Comparison of ENCODE assay signal across 27 cellular contexts in the genomic region with DNA sequence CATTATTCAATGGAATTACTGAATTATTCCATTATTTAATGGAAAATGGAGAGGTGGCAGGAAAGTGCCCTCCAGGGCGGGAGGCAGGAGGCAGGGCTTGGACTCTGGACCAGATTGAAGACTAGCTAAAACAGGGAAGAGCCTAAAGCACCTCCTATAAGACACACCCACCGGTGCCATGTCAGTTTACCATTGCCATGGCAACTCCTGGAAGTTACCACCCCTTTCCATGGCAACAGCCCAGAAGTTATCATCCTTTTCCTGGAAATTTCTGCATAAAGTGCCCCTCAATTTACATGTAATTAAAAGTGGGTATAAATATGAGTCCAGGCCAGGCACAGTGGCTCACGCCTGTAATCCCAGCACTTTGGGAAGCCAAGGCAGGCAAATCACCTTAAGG.
"Had no signal": no experiment of that assay in that cellular context is flagged by ENCODE, and none has a peak within 500 bp of the region (broad histone marks: within the 10 kb centered on the region; RNA-seq: fewer than 3 reads in every experiment).

No MANE protein-coding gene starts in this region.

- H3K4me1 ChIP-seq: adrenal gland, ascending aorta, left ventricle myocardium inferior, prostate gland, uterus had no signal

- DNase-seq: activated B cell treated with CpG ODN at 0.5 μM for 24 hours; activated CD4-positive, alpha-beta T cell treated with anti-CD3 and anti-CD28 coated beads for 36 hours; activated CD4-positive, alpha-beta T cell treated with anti-CD3 and anti-CD28 coated beads, Interleukin-2, amount 50 U/mL, for 4 hours; activated naive CD4-positive, alpha-beta T cell treated with anti-CD3 and anti-CD28 coated beads for 36 hours; activated naive CD8-positive, alpha-beta T cell treated with anti-CD3 and anti-CD28 coated beads for 36 hours; brain microvascular endothelial cell; caudate nucleus; kidney glomerular epithelial cell; left ventricle myocardium inferior; retina; stimulated activated CD4-positive, alpha-beta T cell treated with anti-CD3 and anti-CD28 coated beads, Interleukin-15, amount 100 ng/mL, for 24 hours; stimulated activated CD4-positive, alpha-beta T cell treated with anti-CD3 and anti-CD28 coated beads, Interleukin-2, amount 100 ng/mL, for 24 hours; stimulated activated naive CD8-positive, alpha-beta T cell treated with anti-CD3 and anti-CD28 coated beads, Interleukin-15, Interleukin-2, amounts not matched to agents 100 U/mL and 50 U/mL, for 24 hours; T-helper 1 cell; trophoblast cell; uterus had no signal

- H3K4me3 ChIP-seq: adrenal gland, ascending aorta, left ventricle myocardium inferior, lung, prostate gland, thoracic aorta, uterus had no signal

- H3K9me3 ChIP-seq: adrenal gland, ascending aorta, left ventricle myocardium inferior, prostate gland, thoracic aorta, uterus had no signal

- H3K4me3 Mint-ChIP-seq: activated B cell treated with CpG ODN at 0.5 μM for 24 hours; activated CD4-positive, alpha-beta T cell treated with anti-CD3 and anti-CD28 coated beads for 36 hours; activated naive CD4-positive, alpha-beta T cell treated with anti-CD3 and anti-CD28 coated beads for 36 hours; activated naive CD8-positive, alpha-beta T cell treated with anti-CD3 and anti-CD28 coated beads for 36 hours; activated T-helper 1 cell treated with anti-CD3 and anti-CD28 coated beads, Interleukin-12 subunit alpha, Interleukin-12 subunit beta, Interleukin-2, Interleukin-4 antibody, amounts not matched to agents 30 ng/mL and 10 ng/mL and 1 ng/mL, durations not matched to agents 14 hours and 24 hours and 36 hours; nephron; T-helper 2 cell treated with Interferon-gamma antibody and Interleukin-4, amounts not matched to agents 5 μg/mL and 100 μg/mL, for 36 hours had no signal

- H3K36me3 Mint-ChIP-seq: activated naive CD8-positive, alpha-beta T cell treated with anti-CD3 and anti-CD28 coated beads for 36 hours had no signal

- FAIRE-seq: endometrium, frontal cortex had no signal

- H3K27ac ChIP-seq: adrenal gland, ascending aorta, brain microvascular endothelial cell, epithelial cell of prostate, left ventricle myocardium inferior, prostate gland, thoracic aorta, uterus had no signal

- H3K27ac Mint-ChIP-seq: activated B cell treated with CpG ODN at 0.5 μM for 24 hours; activated CD4-positive, alpha-beta T cell treated with anti-CD3 and anti-CD28 coated beads for 36 hours; activated naive CD4-positive, alpha-beta T cell treated with anti-CD3 and anti-CD28 coated beads for 36 hours; activated naive CD8-positive, alpha-beta T cell treated with anti-CD3 and anti-CD28 coated beads for 36 hours; activated T-helper 1 cell treated with anti-CD3 and anti-CD28 coated beads, Interleukin-12 subunit alpha, Interleukin-12 subunit beta, Interleukin-2, Interleukin-4 antibody, amounts not matched to agents 30 ng/mL and 10 ng/mL and 1 ng/mL, durations not matched to agents 14 hours and 24 hours and 36 hours; nephron; T-helper 2 cell treated with Interferon-gamma antibody and Interleukin-4, amounts not matched to agents 5 μg/mL and 100 μg/mL, for 36 hours had no signal

- H3K9me3 Mint-ChIP-seq: activated B cell treated with CpG ODN at 0.5 μM for 24 hours; activated naive CD4-positive, alpha-beta T cell treated with anti-CD3 and anti-CD28 coated beads for 36 hours; activated naive CD8-positive, alpha-beta T cell treated with anti-CD3 and anti-CD28 coated beads for 36 hours; activated T-helper 1 cell treated with anti-CD3 and anti-CD28 coated beads, Interleukin-12 subunit alpha, Interleukin-12 subunit beta, Interleukin-2, Interleukin-4 antibody, amounts not matched to agents 30 ng/mL and 10 ng/mL and 1 ng/mL, durations not matched to agents 14 hours and 24 hours and 36 hours; T-helper 2 cell treated with Interferon-gamma antibody and Interleukin-4, amounts not matched to agents 5 μg/mL and 100 μg/mL, for 36 hours had no signal

- H3K4me1 Mint-ChIP-seq: activated B cell treated with CpG ODN at 0.5 μM for 24 hours; activated CD4-positive, alpha-beta T cell treated with anti-CD3 and anti-CD28 coated beads for 36 hours; activated naive CD8-positive, alpha-beta T cell treated with anti-CD3 and anti-CD28 coated beads for 36 hours had no signal

- H3K36me3 ChIP-seq: adrenal gland, ascending aorta, brain microvascular endothelial cell, left ventricle myocardium inferior, prostate gland, thoracic aorta, uterus had no signal

- H3K27me3 ChIP-seq: adrenal gland, ascending aorta, brain microvascular endothelial cell, uterus had no signal

- H3K27me3 Mint-ChIP-seq: activated B cell treated with CpG ODN at 0.5 μM for 24 hours; activated CD4-positive, alpha-beta T cell treated with anti-CD3 and anti-CD28 coated beads for 36 hours; activated naive CD8-positive, alpha-beta T cell treated with anti-CD3 and anti-CD28 coated beads for 36 hours had no signal

- ATAC-seq: activated CD4-positive, alpha-beta T cell treated with anti-CD3 and anti-CD28 coated beads for 36 hours; stimulated activated naive CD8-positive, alpha-beta T cell treated with anti-CD3 and anti-CD28 coated beads, Interleukin-15, Interleukin-2, amounts not matched to agents 100 U/mL and 50 U/mL, for 24 hours had no signal
